In genomic region chr14:23056257-23056955, GRCh38 we compare ENCODE assay signal across 1 cellular context.
TF ChIP-seq lines count a peak whose summit lies in the region.

No MANE protein-coding gene starts in this region.

TF ChIP-seq in HepG2, 621 proteins besides CTCF, POLR2A, EP300 and RAD21 (continued from another document and continues in another):
- peak; percentile 40; the same call in 1 of the 2 replicates for TF ChIP-seq HES4 (CRISPR knock-in tag; IDR thresholded peaks at IDR 0.05; ENCODE audit: borderline replicate concordance)
- TF ChIP-seq, protein P1, sequence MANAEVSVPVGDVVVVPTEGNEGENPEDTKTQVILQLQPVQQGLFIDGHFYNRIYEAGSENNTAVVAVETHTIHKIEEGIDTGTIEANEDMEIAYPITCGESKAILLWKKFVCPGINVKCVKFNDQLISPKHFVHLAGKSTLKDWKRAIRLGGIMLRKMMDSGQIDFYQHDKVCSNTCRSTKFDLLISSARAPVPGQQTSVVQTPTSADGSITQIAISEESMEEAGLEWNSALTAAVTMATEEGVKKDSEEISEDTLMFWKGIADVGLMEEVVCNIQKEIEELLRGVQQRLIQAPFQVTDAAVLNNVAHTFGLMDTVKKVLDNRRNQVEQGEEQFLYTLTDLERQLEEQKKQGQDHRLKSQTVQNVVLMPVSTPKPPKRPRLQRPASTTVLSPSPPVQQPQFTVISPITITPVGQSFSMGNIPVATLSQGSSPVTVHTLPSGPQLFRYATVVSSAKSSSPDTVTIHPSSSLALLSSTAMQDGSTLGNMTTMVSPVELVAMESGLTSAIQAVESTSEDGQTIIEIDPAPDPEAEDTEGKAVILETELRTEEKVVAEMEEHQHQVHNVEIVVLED (CRISPR knock-in tag; IDR thresholded peaks at IDR 0.05; ENCODE audit: borderline replicate concordance) = no peak; the same call in 1 of the 2 replicates
- peak; percentile 68; the same call in 1 of the 2 replicates for TF ChIP-seq HMG20B (CRISPR knock-in tag; conservative IDR thresholded peaks at IDR 0.05)
- TF ChIP-seq HOXA5 (CRISPR knock-in tag; IDR thresholded peaks at IDR 0.05) = peak; percentile 63; the same call in 1 of the 2 replicates
- peak; percentile 93; the same call in 1 of the 2 replicates for TF ChIP-seq ZNF598 (CRISPR knock-in tag; IDR thresholded peaks at IDR 0.05; ENCODE audit: borderline replicate concordance)
- TF ChIP-seq MTA1 (CRISPR knock-in tag; IDR thresholded peaks at IDR 0.05; ENCODE audit: borderline replicate concordance) = no peak; the same call in 1 of the 2 replicates
- TF ChIP-seq ZKSCAN5 (CRISPR knock-in tag; IDR thresholded peaks at IDR 0.05) = 0 out of 2 replicates have a peak, but pooled peaks have one; percentile 55
- peak; percentile 100 for TF ChIP-seq XRCC5 (optimal IDR thresholded peaks at IDR 0.05; ENCODE audit: low read length)
- no peak for TF ChIP-seq SNAPC4 (CRISPR knock-in tag; IDR thresholded peaks at IDR 0.05)
- TF ChIP-seq RBAK (CRISPR knock-in tag; IDR thresholded peaks at IDR 0.05) = no peak
- no peak for TF ChIP-seq REXO4 (CRISPR knock-in tag; IDR thresholded peaks at IDR 0.05; ENCODE audit: borderline replicate concordance)
- TF ChIP-seq GLMP (CRISPR knock-in tag; IDR thresholded peaks at IDR 0.05; ENCODE audit: borderline replicate concordance) = no peak
- TF ChIP-seq ZNF317 (CRISPR knock-in tag; IDR thresholded peaks at IDR 0.05) = no peak
- no peak for TF ChIP-seq SRSF4 (IDR thresholded peaks at IDR 0.05; ENCODE audit: low read depth, low read length, poor library complexity, severe bottlenecking)
- TF ChIP-seq, protein P2, sequence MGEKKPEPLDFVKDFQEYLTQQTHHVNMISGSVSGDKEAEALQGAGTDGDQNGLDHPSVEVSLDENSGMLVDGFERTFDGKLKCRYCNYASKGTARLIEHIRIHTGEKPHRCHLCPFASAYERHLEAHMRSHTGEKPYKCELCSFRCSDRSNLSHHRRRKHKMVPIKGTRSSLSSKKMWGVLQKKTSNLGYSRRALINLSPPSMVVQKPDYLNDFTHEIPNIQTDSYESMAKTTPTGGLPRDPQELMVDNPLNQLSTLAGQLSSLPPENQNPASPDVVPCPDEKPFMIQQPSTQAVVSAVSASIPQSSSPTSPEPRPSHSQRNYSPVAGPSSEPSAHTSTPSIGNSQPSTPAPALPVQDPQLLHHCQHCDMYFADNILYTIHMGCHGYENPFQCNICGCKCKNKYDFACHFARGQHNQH (CRISPR knock-in tag; IDR thresholded peaks at IDR 0.05) = peak; percentile 55; the same call in 1 of the 2 replicates
- TF ChIP-seq TGIF2 (CRISPR knock-in tag; IDR thresholded peaks at IDR 0.05) = no peak; the same call in 1 of the 2 replicates
- TF ChIP-seq NFYC (CRISPR knock-in tag; IDR thresholded peaks at IDR 0.05) = no peak
- TF ChIP-seq PAX8 (CRISPR knock-in tag; IDR thresholded peaks at IDR 0.05; ENCODE audit: borderline replicate concordance) = no peak
- TF ChIP-seq, protein P3, sequence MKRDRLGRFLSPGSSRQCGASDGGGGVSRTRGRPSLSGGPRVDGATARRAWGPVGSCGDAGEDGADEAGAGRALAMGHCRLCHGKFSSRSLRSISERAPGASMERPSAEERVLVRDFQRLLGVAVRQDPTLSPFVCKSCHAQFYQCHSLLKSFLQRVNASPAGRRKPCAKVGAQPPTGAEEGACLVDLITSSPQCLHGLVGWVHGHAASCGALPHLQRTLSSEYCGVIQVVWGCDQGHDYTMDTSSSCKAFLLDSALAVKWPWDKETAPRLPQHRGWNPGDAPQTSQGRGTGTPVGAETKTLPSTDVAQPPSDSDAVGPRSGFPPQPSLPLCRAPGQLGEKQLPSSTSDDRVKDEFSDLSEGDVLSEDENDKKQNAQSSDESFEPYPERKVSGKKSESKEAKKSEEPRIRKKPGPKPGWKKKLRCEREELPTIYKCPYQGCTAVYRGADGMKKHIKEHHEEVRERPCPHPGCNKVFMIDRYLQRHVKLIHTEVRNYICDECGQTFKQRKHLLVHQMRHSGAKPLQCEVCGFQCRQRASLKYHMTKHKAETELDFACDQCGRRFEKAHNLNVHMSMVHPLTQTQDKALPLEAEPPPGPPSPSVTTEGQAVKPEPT (CRISPR knock-in tag; IDR thresholded peaks at IDR 0.05; ENCODE audit: low read depth) = peak; percentile 16; the same call in 1 of the 2 replicates
- TF ChIP-seq SKI (IDR thresholded peaks at IDR 0.05; ENCODE audit: partially characterized antibody) = peak; percentile 77
- no peak for TF ChIP-seq RFX1 (IDR thresholded peaks at IDR 0.05)
- no peak for TF ChIP-seq PCBP1 (IDR thresholded peaks at IDR 0.05; ENCODE audit: borderline replicate concordance, low read depth, low read length)
- no peak for TF ChIP-seq ZNF740 (CRISPR knock-in tag; IDR thresholded peaks at IDR 0.05)
- TF ChIP-seq HDAC6 (IDR thresholded peaks at IDR 0.05; ENCODE audit: low read depth, low read length) = no peak
- TF ChIP-seq, protein P4, sequence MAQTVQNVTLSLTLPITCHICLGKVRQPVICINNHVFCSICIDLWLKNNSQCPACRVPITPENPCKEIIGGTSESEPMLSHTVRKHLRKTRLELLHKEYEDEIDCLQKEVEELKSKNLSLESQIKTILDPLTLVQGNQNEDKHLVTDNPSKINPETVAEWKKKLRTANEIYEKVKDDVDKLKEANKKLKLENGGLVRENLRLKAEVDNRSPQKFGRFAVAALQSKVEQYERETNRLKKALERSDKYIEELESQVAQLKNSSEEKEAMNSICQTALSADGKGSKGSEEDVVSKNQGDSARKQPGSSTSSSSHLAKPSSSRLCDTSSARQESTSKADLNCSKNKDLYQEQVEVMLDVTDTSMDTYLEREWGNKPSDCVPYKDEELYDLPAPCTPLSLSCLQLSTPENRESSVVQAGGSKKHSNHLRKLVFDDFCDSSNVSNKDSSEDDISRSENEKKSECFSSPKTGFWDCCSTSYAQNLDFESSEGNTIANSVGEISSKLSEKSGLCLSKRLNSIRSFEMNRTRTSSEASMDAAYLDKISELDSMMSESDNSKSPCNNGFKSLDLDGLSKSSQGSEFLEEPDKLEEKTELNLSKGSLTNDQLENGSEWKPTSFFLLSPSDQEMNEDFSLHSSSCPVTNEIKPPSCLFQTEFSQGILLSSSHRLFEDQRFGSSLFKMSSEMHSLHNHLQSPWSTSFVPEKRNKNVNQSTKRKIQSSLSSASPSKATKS (CRISPR knock-in tag; IDR thresholded peaks at IDR 0.05) = no peak
- peak; percentile 75 for TF ChIP-seq PTBP1 (IDR thresholded peaks at IDR 0.05; ENCODE audit: low read depth, low read length, poor library complexity, severe bottlenecking)
- TF ChIP-seq HOXA3 (CRISPR knock-in tag; IDR thresholded peaks at IDR 0.05) = peak; percentile 34; the same call in 1 of the 2 replicates
- no peak; the same call in 1 of the 2 replicates for TF ChIP-seq RNF2 (conservative IDR thresholded peaks at IDR 0.05; ENCODE audit: low read depth)
- TF ChIP-seq ZNF878 (CRISPR knock-in tag; IDR thresholded peaks at IDR 0.05) = no peak; the same call in 1 of the 2 replicates
- TF ChIP-seq ZNF790 (CRISPR knock-in tag; IDR thresholded peaks at IDR 0.05; ENCODE audit: borderline replicate concordance) = no peak
- TF ChIP-seq SMAD1 (CRISPR knock-in tag; IDR thresholded peaks at IDR 0.05; ENCODE audit: borderline replicate concordance, low read depth) = peak; percentile 39; the same call in 1 of the 2 replicates
- no peak for TF ChIP-seq TOE1 (CRISPR knock-in tag; IDR thresholded peaks at IDR 0.05)
- TF ChIP-seq KDM2A (CRISPR knock-in tag; IDR thresholded peaks at IDR 0.05; ENCODE audit: borderline replicate concordance, low read depth) = peak; percentile 90
- TF ChIP-seq KLF13 (CRISPR knock-in tag; IDR thresholded peaks at IDR 0.05) = no peak; the same call in none of the 2 replicates
- no peak for TF ChIP-seq SP1 (IDR thresholded peaks at IDR 0.05)
- TF ChIP-seq SP1 (CRISPR knock-in tag; IDR thresholded peaks at IDR 0.05) = peak; percentile 66; the same call in 1 of the 2 replicates
- TF ChIP-seq KDM1A (CRISPR knock-in tag; IDR thresholded peaks at IDR 0.05) = peak; percentile 63; the same call in 1 of the 2 replicates
- TF ChIP-seq ZNF687 (CRISPR knock-in tag; IDR thresholded peaks at IDR 0.05) = peak; percentile 70
- no peak for TF ChIP-seq ZNF10 (CRISPR knock-in tag; IDR thresholded peaks at IDR 0.05; ENCODE audit: borderline replicate concordance, low read depth)
- TF ChIP-seq ZNF329 (CRISPR knock-in tag; IDR thresholded peaks at IDR 0.05; ENCODE audit: low read depth) = no peak
- TF ChIP-seq, protein P5, sequence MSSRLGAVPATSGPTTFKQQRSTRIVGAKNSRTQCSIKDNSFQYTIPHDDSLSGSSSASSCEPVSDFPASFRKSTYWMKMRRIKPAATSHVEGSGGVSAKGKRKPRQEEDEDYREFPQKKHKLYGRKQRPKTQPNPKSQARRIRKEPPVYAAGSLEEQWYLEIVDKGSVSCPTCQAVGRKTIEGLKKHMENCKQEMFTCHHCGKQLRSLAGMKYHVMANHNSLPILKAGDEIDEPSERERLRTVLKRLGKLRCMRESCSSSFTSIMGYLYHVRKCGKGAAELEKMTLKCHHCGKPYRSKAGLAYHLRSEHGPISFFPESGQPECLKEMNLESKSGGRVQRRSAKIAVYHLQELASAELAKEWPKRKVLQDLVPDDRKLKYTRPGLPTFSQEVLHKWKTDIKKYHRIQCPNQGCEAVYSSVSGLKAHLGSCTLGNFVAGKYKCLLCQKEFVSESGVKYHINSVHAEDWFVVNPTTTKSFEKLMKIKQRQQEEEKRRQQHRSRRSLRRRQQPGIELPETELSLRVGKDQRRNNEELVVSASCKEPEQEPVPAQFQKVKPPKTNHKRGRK (CRISPR knock-in tag; IDR thresholded peaks at IDR 0.05) = no peak
